8 cellular contexts compared by ENCODE assay signal in genomic region chr15:97235285-97235985, GRCh38.
DNase-seq lines count a peak whose midpoint lies in the region; ATAC-seq and TF ChIP-seq lines count a peak whose summit lies in the region.

No MANE protein-coding gene starts in this region.

- peaks cover 0 to 2% (median 0%) of the 10 kb centered on the region in 9 donors for H3K9me3 Mint-ChIP-seq in naive thymus-derived CD8-positive, alpha-beta T cell

- no peak for ATAC-seq in naive thymus-derived CD8-positive, alpha-beta T cell
- no peak for ATAC-seq in HG02623 (IDR thresholded peaks at IDR 0.05; ENCODE audit: unreplicated experiment)

- H3K27ac Mint-ChIP-seq in naive thymus-derived CD8-positive, alpha-beta T cell = no peak overlapping the region

- peak overlapping the region; percentile 94 for H3K27ac ChIP-seq in A673 (ENCODE audit: low read depth, low read length, poor library complexity, severe bottlenecking)

- H3K27me3 ChIP-seq in A673 (replicated peaks; ENCODE audit: insufficient read depth, low read depth, low read length, poor library complexity) = no peaks in the 10 kb centered on the region

- H3K36me3 Mint-ChIP-seq in naive thymus-derived CD8-positive, alpha-beta T cell = no peaks in the 10 kb centered on the region

- no peaks in the 10 kb centered on the region for H3K4me1 Mint-ChIP-seq in naive thymus-derived CD8-positive, alpha-beta T cell

- intact Hi-C loops in A673 (cut with micrococcal nuclease; ENCODE audit: unreplicated experiment) = loop anchor here (1.0 to 5.0 kb wide), 8 partner anchors 153 to 648 kb away; no protein-coding TSS in a partner anchor

- BruUV-seq in A673 (replicated peaks; lab: Mats Ljungman, UMichigan) = no TSS peak

- peaks cover 50% of the 10 kb centered on the region for H3K4me1 ChIP-seq in A673 (ENCODE audit: insufficient read depth, low read length, poor library complexity, severe bottlenecking)

- POLR2A ChIA-PET in A673 (lab: Charles Lee; ENCODE audit: low non-redundant PET) (interaction anchor here (0.5 to 0.8 kb wide), 2 partner anchors 391 to 398 kb away, joined by 3 to 6 read pairs; no protein-coding TSS in a partner anchor), GM10248 (lab: Yijun Ruan, JAX) (no interaction called here)
- POLR2A ChIA-PET in naive thymus-derived CD8-positive, alpha-beta T cell (lab: Charles Lee) = no interaction called here

- peak; percentile 93 for DNase-seq in A673 (ENCODE audit: low spot score)
- DNase-seq in GM10248 (ENCODE audit: extremely low spot score) = no peak
- peak; percentile 31 for DNase-seq in M059J (ENCODE audit: low read depth)
- peak; percentile 40 for DNase-seq in T1000 (lab: John Stamatoyannopoulos, UW)
- DNase-seq in epithelial cell of proximal tubule (ENCODE audit: low read depth) = peak; percentile 31
- DNase-seq in naive thymus-derived CD8-positive, alpha-beta T cell = peak in 7 of 10 donors; percentile 2 to 19 (median 12)
- no peak for DNase-seq in activated gamma-delta T cell treated with Interleukin-2 at 50 U/mL for 16 hours

- CTCF ChIA-PET in A673 (lab: Charles Lee) = interaction anchor here (1.1 to 2.7 kb wide), 2 partner anchors 398 to 908 kb away, joined by 4 to 15 read pairs; no protein-coding TSS in a partner anchor
- CTCF ChIA-PET in GM10248 (lab: Yijun Ruan, JAX) = interaction anchor here (1.1 to 1.8 kb wide), 5 partner anchors 10 to 1975 kb away, joined by 3 to 12 read pairs (median 4); no protein-coding TSS in a partner anchor

- peak; percentile 95 for TF ChIP-seq CTCF in A673 (conservative IDR thresholded peaks at IDR 0.05; ENCODE audit: low read depth, low read length)
- TF ChIP-seq CTCF in GM10248 (IDR thresholded peaks at IDR 0.05; ENCODE audit: control extremely low read depth, extremely low read depth, low read depth, missing control alignments) = peak; percentile 63
- TF ChIP-seq CTCF in epithelial cell of proximal tubule (conservative IDR thresholded peaks at IDR 0.05; ENCODE audit: low read depth, low read length) = peak; percentile 99

- H3K9me3 ChIP-seq in A673 (ENCODE audit: low read depth, low read length, poor library complexity, severe bottlenecking) = peaks cover 3% of the 10 kb centered on the region

- peaks cover 4 to 43% (median 10%) of the 10 kb centered on the region in 5 donors for H3K27me3 Mint-ChIP-seq in naive thymus-derived CD8-positive, alpha-beta T cell

- no peaks in the 10 kb centered on the region for H3K36me3 ChIP-seq in A673 (ENCODE audit: insufficient read depth, low read length, poor library complexity, severe bottlenecking)

- H3K4me3 Mint-ChIP-seq in naive thymus-derived CD8-positive, alpha-beta T cell = no peak overlapping the region

- H3K4me3 ChIP-seq in A673 (ENCODE audit: low read depth, low read length, poor library complexity, severe bottlenecking) = peak overlapping the region; percentile 44
- H3K4me3 ChIP-seq in epithelial cell of proximal tubule (ENCODE audit: low read depth, low read length) = peak overlapping the region; percentile 43

Comparison
In these comparisons a context has a peak if more than half of its experiments do, and no peak if none do; other contexts are left out.
1. DNase-seq: peak in A673 (single experiment), M059J (single experiment), T1000 (single experiment), epithelial cell of proximal tubule (single experiment) and naive thymus-derived CD8-positive, alpha-beta T cell (7 of 10); none in GM10248 (single experiment) and activated gamma-delta T cell treated with Interleukin-2 at 50 U/mL for 16 hours (single experiment).
2. Peak in every context shown above with its lines, with median percentiles within 50 percentile points of each other: CTCF ChIP-seq.